14 cellular contexts compared by ENCODE assay signal in genomic region chr16:87438611-87438985, GRCh38. TPM values are rescaled to one million over a fixed set of nuclear protein-coding genes. Genes with fewer than 3 reads are reported as not detected.
A peak's percentile ranks its signal among the peaks of the same experiment; 100 is the strongest.
DNase-seq lines count a peak whose midpoint lies in the region; ATAC-seq and TF ChIP-seq lines count a peak whose summit lies in the region.
"Had no signal": no experiment of that assay in that cellular context is flagged by ENCODE, and none has a peak within 500 bp of the region (broad histone marks: within the 10 kb centered on the region; RNA-seq: fewer than 3 reads in every experiment).

No MANE protein-coding gene starts in this region.

- peaks cover 2% of the 10 kb centered on the region for H3K27me3 Mint-ChIP-seq in GM23338 (ENCODE audit: insufficient read depth, low read depth, poor library complexity)
- H3K27me3 Mint-ChIP-seq: CD4-positive, alpha-beta memory T cell had no signal

- no peak for TF ChIP-seq POLR2A in thyroid gland (IDR thresholded peaks at IDR 0.05)

- DNase-seq in GM23338 (ENCODE audit: low spot score): no peak
- no peak for DNase-seq in PC-3
- DNase-seq in iPS-NIHi7 (ENCODE audit: extremely low spot score): peak; percentile 31
- DNase-seq in thyroid gland: no peak
- no peak for DNase-seq in NCI-H1417 (lab: John Stamatoyannopoulos, UW)
- DNase-seq in caudate nucleus (lab: John Stamatoyannopoulos, UW): no peak
- DNase-seq: BE2C; CD4-positive, alpha-beta memory T cell; DND-41 had no signal

- peaks cover 2% of the 10 kb centered on the region; the same call in 1 of the 2 replicates for H4K20me1 ChIP-seq in GM23338 (replicated peaks; ENCODE audit: insufficient read depth)
- H4K20me1 ChIP-seq in PC-3 (ENCODE audit: low read length): 0 out of 2 replicates have a peak, but pooled peaks cover 3% of the 10 kb centered on the region

- POLR2A ChIA-PET in PC-3 (lab: Charles Lee; ENCODE audit: unreplicated experiment): no interaction called here

- no peak overlapping the region for H2AFZ ChIP-seq in GM23338
- no peak overlapping the region for H2AFZ ChIP-seq in PC-3 (ENCODE audit: low read length)

- no peak overlapping the region for H3K9ac ChIP-seq in PC-3 (ENCODE audit: low read length)

- BruUV-seq in PC-3 (replicated peaks; lab: Mats Ljungman, UMichigan): no TSS peak

- peaks cover 46% of the 10 kb centered on the region for H3K79me2 ChIP-seq in GM23338 (replicated peaks; ENCODE audit: insufficient read depth)
- peaks cover 7% of the 10 kb centered on the region; the same call in 1 of the 2 replicates for H3K79me2 ChIP-seq in PC-3 (ENCODE audit: low read length)

- H3K27ac ChIP-seq in GM23338 (ENCODE audit: low read depth): 0 out of 2 replicates have a peak overlapping the region, but pooled peaks have one; percentile 28
- 0 out of 2 replicates have a peak overlapping the region, but pooled peaks have one; percentile 5 for H3K27ac ChIP-seq in PC-3 (ENCODE audit: low read length)
- peak overlapping the region in 2 of 3 donors; percentile 7 to 69 for H3K27ac ChIP-seq in thyroid gland
- no peak overlapping the region for H3K27ac ChIP-seq in caudate nucleus (ENCODE audit: low read depth, low read length)
- H3K27ac ChIP-seq: A549, C4-2B, HL-60 had no signal

- H3K4me3 ChIP-seq in GM23338 (no peak overlapping the region), PC-3 (ENCODE audit: low read length) (no peak overlapping the region), thyroid gland (replicated peaks in 1 of 3) (no peak overlapping the region)
- H3K4me3 ChIP-seq: A549, K562 had no signal

- H3K27ac Mint-ChIP-seq in GM23338: no peak overlapping the region
- H3K27ac Mint-ChIP-seq: CD4-positive, alpha-beta memory T cell had no signal

- 81 to 86% methylated on average over 9 of the region's 9 CpGs for WGBS in thyroid gland, 2 donors

- no peak overlapping the region for H3K4me3 Mint-ChIP-seq in GM23338
- H3K4me3 Mint-ChIP-seq: CD4-positive, alpha-beta memory T cell had no signal

- H3K4me1 ChIP-seq in GM23338 (ENCODE audit: insufficient read depth) (no peaks in the 10 kb centered on the region; the same call in 1 of the 2 replicates), PC-3 (ENCODE audit: insufficient read depth, low read length) (peaks cover 40% of the 10 kb centered on the region), thyroid gland (peaks cover 19 to 31% of the 10 kb centered on the region in 2 donors)
- H3K4me1 ChIP-seq: A549 had no signal

- H3K27me3 ChIP-seq in GM23338 (ENCODE audit: insufficient read depth): no peaks in the 10 kb centered on the region
- no peaks in the 10 kb centered on the region for H3K27me3 ChIP-seq in PC-3 (ENCODE audit: low read length)
- no peaks in the 10 kb centered on the region for H3K27me3 ChIP-seq in thyroid gland
- H3K27me3 ChIP-seq: BE2C had no signal

- H3K9me2 ChIP-seq in GM23338 (ENCODE audit: insufficient read depth) (no peaks in the 10 kb centered on the region; the same call in 1 of the 2 replicates), PC-3 (replicated peaks; ENCODE audit: low read length) (no peaks in the 10 kb centered on the region)

- H3F3A ChIP-seq in GM23338 (replicated peaks; ENCODE audit: low read depth) (no peaks in the 10 kb centered on the region), PC-3 (ENCODE audit: low read length, unreplicated experiment) (no peaks in the 10 kb centered on the region)

- ATAC-seq in GM23338 (peak; percentile 66), PC-3 (no peak), GM18907 (IDR thresholded peaks at IDR 0.05; ENCODE audit: unreplicated experiment) (no peak)
- ATAC-seq: K562 had no signal

- H3K4me2 ChIP-seq in GM23338 (no peak overlapping the region), PC-3 (ENCODE audit: low read length) (no peak overlapping the region)
- H3K4me2 ChIP-seq: A549 had no signal

- no peaks in the 10 kb centered on the region for H3K9me3 ChIP-seq in PC-3 (ENCODE audit: low read length)
- H3K9me3 ChIP-seq in thyroid gland: no peaks in the 10 kb centered on the region
- H3K9me3 ChIP-seq: BE2C had no signal

- H3K36me3 Mint-ChIP-seq in GM23338 (ENCODE audit: low read depth): peaks cover 21% of the 10 kb centered on the region

- H3K36me3 ChIP-seq in GM23338 (ENCODE audit: insufficient read depth) (no peaks in the 10 kb centered on the region), PC-3 (ENCODE audit: low read depth, low read length) (no peaks in the 10 kb centered on the region), thyroid gland (no peaks in the 10 kb centered on the region)

- TF ChIP-seq CTCF in GM23338 (conservative IDR thresholded peaks at IDR 0.05; ENCODE audit: low read depth in 2 of 2) (no peak; a peak in 1 of 4 replicates), PC-3 (conservative IDR thresholded peaks at IDR 0.05; ENCODE audit: low read depth, low read length) (no peak), thyroid gland (IDR thresholded peaks at IDR 0.05) (no peak)

- intact Hi-C loops in PC-3 (cut with micrococcal nuclease) (no loop called here), thyroid gland (cut with DNase I) (no loop called here)

- peaks cover 5% of the 10 kb centered on the region; the same call in 2 of the 3 replicates for H3K9me3 Mint-ChIP-seq in GM23338
- H3K9me3 Mint-ChIP-seq: CD4-positive, alpha-beta memory T cell had no signal

- CTCF ChIA-PET in PC-3 (lab: Charles Lee): no interaction called here

- H3K4me1 Mint-ChIP-seq in GM23338: peaks cover 16% of the 10 kb centered on the region

TF ChIP-seq in GM23338, 12 proteins besides CTCF, POLR2A, EP300 and RAD21:
- no peak for TF ChIP-seq ZNF462 (CRISPR knock-in tag; IDR thresholded peaks at IDR 0.05)

RNA-seq across cellular contexts. Expression of gene MAP1LC3B, which starts 46.5 kb away (rescaled TPM):
- 35.9 and 42.6 TPM in 2 replicates for total RNA-seq in GM23338 (2014; rRNA removed; shearing (Covaris generic))
- polyA plus RNA-seq in GM23338 (2016; fragmentation: Nextera tagmentation; extraction: Ambion mirVana): 75.0 and 80.2 TPM in 2 replicates
- total RNA-seq in PC-3 (2014; rRNA removed): 11.0 and 11.9 TPM in 2 replicates
- 10 to 100 TPM; 51.8 to 84.3 (median 67.3) TPM for total RNA-seq in thyroid gland

RNA-seq across cellular contexts. Expression of gene ZCCHC14, which starts 54.2 kb away (rescaled TPM):
- 22.4 and 31.2 TPM in 2 replicates for total RNA-seq in GM23338 (2014; rRNA removed; shearing (Covaris generic))
- 6.8 and 7.6 TPM in 2 replicates for polyA plus RNA-seq in GM23338 (2016; fragmentation: Nextera tagmentation; extraction: Ambion mirVana)
- 5.3 and 11.5 TPM in 2 replicates for total RNA-seq in PC-3 (2014; rRNA removed)
- 10 to 100 TPM; 23.0 to 70.0 (median 27.6) TPM for total RNA-seq in thyroid gland

RNA-seq across cellular contexts. Expression of gene FBXO31, which starts 55.0 kb away (rescaled TPM):
- total RNA-seq in GM23338 (2014; rRNA removed; shearing (Covaris generic)): 11.3 and 23.8 TPM in 2 replicates
- 4.5 and 7.0 TPM in 2 replicates for polyA plus RNA-seq in GM23338 (2016; fragmentation: Nextera tagmentation; extraction: Ambion mirVana)
- 14.8 and 17.7 TPM in 2 replicates for total RNA-seq in PC-3 (2014; rRNA removed)
- total RNA-seq in thyroid gland: 10 to 100 TPM; 23.8 to 62.5 (median 54.9) TPM
